In genomic region chr10:28302668-28303488, GRCh38 we compare ENCODE assay signal across 8 cellular contexts. TPM values are rescaled to one million over a fixed set of nuclear protein-coding genes. Genes with fewer than 3 reads are reported as not detected.
A peak's percentile ranks its signal among the peaks of the same experiment; 100 is the strongest.
DNase-seq lines count a peak whose midpoint lies in the region; ATAC-seq, FAIRE-seq and TF ChIP-seq lines count a peak whose summit lies in the region.

TSS of gene MPP7 (minus strand) at chr10:28303064. CDS start at chr10:28238604, 64,460 bp downstream.

- H3K4me2 ChIP-seq in OCI-LY1 (ENCODE audit: low read length) (peak within 1 kb of the TSS; percentile 73), endothelial cell of umbilical vein (ENCODE audit: insufficient read depth, low read length) (peak within 1 kb of the TSS; percentile 99)

- peak within 1 kb of the TSS; percentile 35; the same call in 1 of the 2 replicates for H2AFZ ChIP-seq in OCI-LY1 (ENCODE audit: low read length)
- peak within 1 kb of the TSS; percentile 89 for H2AFZ ChIP-seq in endothelial cell of umbilical vein (ENCODE audit: low read depth, low read length)

- H3K79me2 ChIP-seq in OCI-LY1 (ENCODE audit: insufficient read depth, low read length) (no peaks in the 10 kb centered on the region), endothelial cell of umbilical vein (ENCODE audit: control insufficient read depth, insufficient read depth, low read length) (no peaks in the 10 kb centered on the region)

- no peak for TF ChIP-seq POLR2A in endothelial cell of umbilical vein (IDR thresholded peaks at IDR 0.05; ENCODE audit: low read depth, low read length)

- dilution Hi-C loops in endothelial cell of umbilical vein (cut with MboI; ENCODE audit: extremely low pct_ligation_motif_present, low sequenced_read_pairs): no loop called here

- ATAC-seq in GM21529 (IDR thresholded peaks at IDR 0.05; ENCODE audit: unreplicated experiment): peak; percentile 100

- intact Hi-C loops in endothelial cell of umbilical vein (cut with micrococcal nuclease): loop anchor here (1.0 to 5.0 kb wide), 5 partner anchors 24 to 799 kb away; partner anchors contain the start of gene RAB18

- H3K27me3 ChIP-seq in OCI-LY1 (ENCODE audit: insufficient read depth, low read length) (no peaks in the 10 kb centered on the region), endothelial cell of umbilical vein (ENCODE audit: control insufficient read depth in 2 of 2, insufficient read depth in 2 of 2, low read length in 2 of 2) (peaks cover 23 to 41% of the 10 kb centered on the region in 2 experiments)

- TF ChIP-seq CTCF in D721Med (IDR thresholded peaks at IDR 0.05; ENCODE audit: insufficient read depth, missing control alignments) (no peak), OCI-LY1 (IDR thresholded peaks at IDR 0.05; ENCODE audit: low read length) (peak; percentile 7; the same call in 1 of the 2 replicates), endothelial cell of umbilical vein (IDR thresholded peaks at IDR 0.05; ENCODE audit: extremely low read depth in 1 of 2, insufficient read depth in 1 of 2, low read depth in 1 of 2, low read length in 2 of 2) (no peak)

- DNase-seq in D721Med (ENCODE audit: insufficient read length, low spot score) (peak; percentile 73), HuH-7.5 (ENCODE audit: low spot score) (peak; percentile 92), activated T-cell treated with anti-CD3 and anti-CD28 coated beads for 1 hour (ENCODE audit: low read depth) (peak; percentile 92), endothelial cell of umbilical vein (ENCODE audit: low read depth, low spot score) (peak; percentile 98)
- DNase-seq in stimulated activated CD8-positive, alpha-beta memory T cell treated with anti-CD3 and anti-CD28 coated beads, Interleukin-15, amount 100 ng/mL, for 1 hour (ENCODE audit: low read depth): peak; percentile 90

- H3K27ac ChIP-seq in OCI-LY1 (ENCODE audit: low read depth, low read length, poor library complexity, severe bottlenecking) (no peak within 1 kb of the TSS), endothelial cell of umbilical vein (ENCODE audit: insufficient read depth, low read depth, low read length) (no peak within 1 kb of the TSS), mesodermal cell (ENCODE audit: low read depth, low read length, severe bottlenecking) (peak within 1 kb of the TSS; percentile 55)

- no peaks in the 10 kb centered on the region for H3F3A ChIP-seq in OCI-LY1 (ENCODE audit: insufficient read depth, low read length)

- H3K9ac ChIP-seq in OCI-LY1 (ENCODE audit: low read length) (peak within 1 kb of the TSS; percentile 49; the same call in 1 of the 2 replicates), endothelial cell of umbilical vein (replicated peaks; ENCODE audit: extremely low read depth, insufficient read depth, low read length) (no peak within 1 kb of the TSS)

- H3K9me2 ChIP-seq in OCI-LY1 (ENCODE audit: low read depth, low read length): no peaks in the 10 kb centered on the region

- no peaks in the 10 kb centered on the region for H4K20me1 ChIP-seq in OCI-LY1 (ENCODE audit: insufficient read depth, low read length)
- H4K20me1 ChIP-seq in endothelial cell of umbilical vein (replicated peaks; ENCODE audit: control insufficient read depth, extremely low read depth, insufficient read depth, low read length): no peaks in the 10 kb centered on the region

- H3K9me1 ChIP-seq in endothelial cell of umbilical vein (replicated peaks; ENCODE audit: control insufficient read depth, extremely low read depth, insufficient read depth, low read length): no peaks in the 10 kb centered on the region

- H3K36me3 ChIP-seq in OCI-LY1 (ENCODE audit: insufficient read depth, low read length) (no peaks in the 10 kb centered on the region), endothelial cell of umbilical vein (ENCODE audit: control insufficient read depth in 2 of 2, extremely low read depth in 1 of 2, insufficient read depth in 2 of 2, low read length in 2 of 2) (no peaks in the 10 kb centered on the region), mesodermal cell (ENCODE audit: control insufficient read depth, insufficient read depth, low read length) (no peaks in the 10 kb centered on the region)

- H3K4me1 ChIP-seq in OCI-LY1 (ENCODE audit: insufficient read depth, low read length, severe bottlenecking) (no peaks in the 10 kb centered on the region), endothelial cell of umbilical vein (ENCODE audit: control insufficient read depth, extremely low read depth, insufficient read depth, low read length) (peaks cover 6% of the 10 kb centered on the region), mesodermal cell (ENCODE audit: control insufficient read depth, insufficient read depth, low read length, poor library complexity, severe bottlenecking) (peaks cover 11% of the 10 kb centered on the region)

- WGBS in mesodermal cell (ENCODE audit: insufficient coverage in 2 of 2), 2 experiments: 0% methylated on average over 53 to 64 of the region's 76 CpGs

- H3K4me3 ChIP-seq in OCI-LY1 (ENCODE audit: low read depth, low read length, poor library complexity, severe bottlenecking) (peak within 1 kb of the TSS; percentile 58), endothelial cell of umbilical vein (replicated peaks in 1 of 3; ENCODE audit: insufficient read depth in 1 of 3, low read depth in 1 of 3, low read length in 3 of 3) (peak within 1 kb of the TSS; percentile 56 to 78 (median 63)), mesodermal cell (ENCODE audit: extremely low read depth, insufficient read depth, low read length, poor library complexity, severe bottlenecking) (peak within 1 kb of the TSS; percentile 60)

- peak; percentile 25 for FAIRE-seq in D721Med (lab: Jason Lieb, UNC)
- FAIRE-seq in endothelial cell of umbilical vein (lab: Jason Lieb, UNC): peak; percentile 99

- CTCF ChIA-PET in endothelial cell of umbilical vein (lab: Charles Lee): interaction anchor here (0.6 to 2.1 kb wide), 17 partner anchors 10 to 1079 kb away, joined by 3 to 12 read pairs (median 3); no protein-coding TSS in a partner anchor

- H3K9me3 ChIP-seq in OCI-LY1 (ENCODE audit: low read length): no peaks in the 10 kb centered on the region
- no peaks in the 10 kb centered on the region for H3K9me3 ChIP-seq in endothelial cell of umbilical vein (replicated peaks; ENCODE audit: control insufficient read depth, insufficient read depth, low read length)
- H3K9me3 ChIP-seq in mesodermal cell (ENCODE audit: control insufficient read depth, low read length): no peaks in the 10 kb centered on the region

- POLR2A ChIA-PET in endothelial cell of umbilical vein (lab: Charles Lee): interaction anchor here (0.6 kb wide), 2 partner anchors 341 to 1712 kb away, joined by 3 to 4 read pairs; no protein-coding TSS in a partner anchor

- BruUV-seq in endothelial cell of umbilical vein (replicated peaks; lab: Mats Ljungman, UMichigan): no TSS peak

TF ChIP-seq in endothelial cell of umbilical vein, 7 proteins besides CTCF, POLR2A, EP300 and RAD21:
- TF ChIP-seq FOS (IDR thresholded peaks at IDR 0.05; ENCODE audit: borderline replicate concordance, insufficient read depth, low read length) (no peak), POLR2AphosphoS5 (IDR thresholded peaks at IDR 0.05; ENCODE audit: insufficient read depth, low read depth, low read length) (no peak)
- TF ChIP-seq, protein P1, sequence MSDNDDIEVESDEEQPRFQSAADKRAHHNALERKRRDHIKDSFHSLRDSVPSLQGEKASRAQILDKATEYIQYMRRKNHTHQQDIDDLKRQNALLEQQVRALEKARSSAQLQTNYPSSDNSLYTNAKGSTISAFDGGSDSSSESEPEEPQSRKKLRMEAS (IDR thresholded peaks at IDR 0.05; ENCODE audit: insufficient read depth, insufficient read length): no peak

RNA-seq across cellular contexts. Expression of gene MPP7, which starts in this region (rescaled TPM):
- 0.73 and 1.0 TPM in 2 replicates for total RNA-seq in endothelial cell of umbilical vein
- 0.08 and 0.17 TPM in 2 replicates for polyA plus RNA-seq in endothelial cell of umbilical vein
- 0.11 and 0.12 TPM in 2 replicates for polyA plus RNA-seq in endothelial cell of umbilical vein (2011; cell fraction: cytosol; rRNA removed)
- polyA plus RNA-seq in endothelial cell of umbilical vein (2011; cell fraction: nucleus; rRNA removed): 0.17 and 0.22 TPM in 2 replicates
- 0.11 and 0.13 TPM in 2 replicates for polyA plus RNA-seq in endothelial cell of umbilical vein (2012)
- polyA minus RNA-seq in endothelial cell of umbilical vein: 1.3 and 1.7 TPM in 2 replicates
- polyA minus RNA-seq in endothelial cell of umbilical vein (2011; cell fraction: cytosol; rRNA and poly(A)+ RNA removed): 6.6 TPM
- polyA minus RNA-seq in endothelial cell of umbilical vein (2011; cell fraction: nucleus; rRNA and poly(A)+ RNA removed): 0.53 and 1.2 TPM in 2 replicates
- polyA plus RNA-seq in mesodermal cell (2013, experiment 1 of 2): 1.9 TPM
- polyA plus RNA-seq in mesodermal cell (2013, experiment 2 of 2): 1.9 TPM
